In genomic region chr16:14088155-14088753, GRCh38 we compare ENCODE assay signal across 1 cellular context.
TF ChIP-seq lines count a peak whose summit lies in the region.

No MANE protein-coding gene starts in this region.

TF ChIP-seq in HEK293, 187 proteins besides CTCF, POLR2A, EP300 and RAD21 (continued from another document):
- TF ChIP-seq PRDM4 (tag by site-specific recombination; IDR thresholded peaks at IDR 0.05) (no peak), ZNF302 (tag by site-specific recombination; IDR thresholded peaks at IDR 0.05; ENCODE audit: low read depth) (no peak), ZNF692 (tag by site-specific recombination; IDR thresholded peaks at IDR 0.05) (peak; percentile 80), ZNF2 (tag by site-specific recombination; IDR thresholded peaks at IDR 0.05) (peak; percentile 37; the same call in 1 of the 2 replicates), TRIM28 (IDR thresholded peaks at IDR 0.05; ENCODE audit: borderline replicate concordance, low read length) (no peak), ZBTB48 (tag by site-specific recombination; IDR thresholded peaks at IDR 0.05) (no peak), ZBTB44 (tag by site-specific recombination; IDR thresholded peaks at IDR 0.05) (peak; percentile 30), GFI1B (tag by site-specific recombination; IDR thresholded peaks at IDR 0.05) (no peak), ZNF658 (tag by site-specific recombination; IDR thresholded peaks at IDR 0.05) (no peak), ZNF335 (tag by site-specific recombination; conservative IDR thresholded peaks at IDR 0.05) (no peak), ZNF292 (tag by site-specific recombination; IDR thresholded peaks at IDR 0.05; ENCODE audit: borderline replicate concordance, low read depth) (no peak), YY1 (tag by site-specific recombination; IDR thresholded peaks at IDR 0.05) (no peak), PRDM6 (tag by site-specific recombination; IDR thresholded peaks at IDR 0.05) (peak; percentile 73), OSR2 (tag by site-specific recombination; IDR thresholded peaks at IDR 0.05) (peak; percentile 29; the same call in 1 of the 2 replicates), ZNF248 (tag by site-specific recombination; IDR thresholded peaks at IDR 0.05) (no peak)
